Comparison of ENCODE assay signal across 8 cellular contexts in genomic region chr20:10469599-10469998, GRCh38. TPM values are rescaled to one million over a fixed set of nuclear protein-coding genes. Genes with fewer than 3 reads are reported as not detected.
DNase-seq lines count a peak whose midpoint lies in the region; ATAC-seq and TF ChIP-seq lines count a peak whose summit lies in the region.

No MANE protein-coding gene starts in this region.

- intact Hi-C loops in Panc1 (cut with micrococcal nuclease; ENCODE audit: unreplicated experiment): loop anchor here (10.0 kb wide), 1 partner anchor 805 kb away; no protein-coding TSS in a partner anchor

- H3K4me1 Mint-ChIP-seq in activated naive CD8-positive, alpha-beta T cell treated with anti-CD3 and anti-CD28 coated beads, Interleukin-2, amount 10 ng/mL, durations not matched to agents 7 days and 5 days: peaks cover 15% of the 10 kb centered on the region
- peaks cover 18% of the 10 kb centered on the region for H3K4me1 Mint-ChIP-seq in activated naive CD8-positive, alpha-beta T cell treated with anti-CD3 and anti-CD28 coated beads, Interleukin-2, amount 50 U/mL, for 24 hours
- peaks cover 3 to 5% of the 10 kb centered on the region in 2 donors for H3K4me1 Mint-ChIP-seq in effector memory CD8-positive, alpha-beta T cell (ENCODE audit: low read depth in 2 of 2)

- peak; percentile 73 for ATAC-seq in activated naive CD8-positive, alpha-beta T cell treated with anti-CD3 and anti-CD28 coated beads, Interleukin-2, amount 10 ng/mL, durations not matched to agents 7 days and 5 days (ENCODE audit: low read depth)
- ATAC-seq in activated naive CD8-positive, alpha-beta T cell treated with anti-CD3 and anti-CD28 coated beads, Interleukin-2, amount 50 U/mL, for 24 hours: no peak
- peak; percentile 65; the same call in 1 of the 2 replicates for ATAC-seq in Panc1
- peak; percentile 42 for ATAC-seq in effector memory CD8-positive, alpha-beta T cell (replicated peaks)
- ATAC-seq in GM19328 (IDR thresholded peaks at IDR 0.05; ENCODE audit: unreplicated experiment): no peak
- ATAC-seq in GM21423 (IDR thresholded peaks at IDR 0.05; ENCODE audit: unreplicated experiment): no peak

- no peaks in the 10 kb centered on the region for H3K9me3 ChIP-seq in Panc1 (ENCODE audit: control insufficient read depth, insufficient read depth, low read depth, low read length)

- H3K27me3 ChIP-seq in Panc1 (ENCODE audit: control insufficient read depth, insufficient read depth, low read length): no peaks in the 10 kb centered on the region

- in situ Hi-C loops in Panc1 (cut with HindIII; ENCODE audit: low pct_unique_long_range_greater_than_20kb, low sequenced_read_pairs): no loop called here

- H3K27ac Mint-ChIP-seq in activated naive CD8-positive, alpha-beta T cell treated with anti-CD3 and anti-CD28 coated beads, Interleukin-2, amount 10 ng/mL, durations not matched to agents 7 days and 5 days: no peak overlapping the region
- H3K27ac Mint-ChIP-seq in activated naive CD8-positive, alpha-beta T cell treated with anti-CD3 and anti-CD28 coated beads, Interleukin-2, amount 50 U/mL, for 24 hours: no peak overlapping the region
- no peak overlapping the region for H3K27ac Mint-ChIP-seq in effector memory CD8-positive, alpha-beta T cell

- no peaks in the 10 kb centered on the region for H3K4me1 ChIP-seq in Panc1 (ENCODE audit: control insufficient read depth, insufficient read depth, low read length)

- H3K27ac ChIP-seq in Panc1 (ENCODE audit: low read length): no peak overlapping the region

- H3K4me3 Mint-ChIP-seq in activated naive CD8-positive, alpha-beta T cell treated with anti-CD3 and anti-CD28 coated beads, Interleukin-2, amount 10 ng/mL, durations not matched to agents 7 days and 5 days: no peak overlapping the region
- H3K4me3 Mint-ChIP-seq in activated naive CD8-positive, alpha-beta T cell treated with anti-CD3 and anti-CD28 coated beads, Interleukin-2, amount 50 U/mL, for 24 hours: no peak overlapping the region
- H3K4me3 Mint-ChIP-seq in effector memory CD8-positive, alpha-beta T cell: no peak overlapping the region

- no TSS peak for BruUV-seq in Panc1 (replicated peaks; lab: Mats Ljungman, UMichigan)

- CTCF ChIA-PET in Panc1 (lab: Charles Lee): no interaction called here

- no peaks in the 10 kb centered on the region for H3K9me3 Mint-ChIP-seq in activated naive CD8-positive, alpha-beta T cell treated with anti-CD3 and anti-CD28 coated beads, Interleukin-2, amount 10 ng/mL, durations not matched to agents 7 days and 5 days
- H3K9me3 Mint-ChIP-seq in activated naive CD8-positive, alpha-beta T cell treated with anti-CD3 and anti-CD28 coated beads, Interleukin-2, amount 50 U/mL, for 24 hours: no peaks in the 10 kb centered on the region
- no peaks in the 10 kb centered on the region for H3K9me3 Mint-ChIP-seq in effector memory CD8-positive, alpha-beta T cell

- POLR2A ChIA-PET in activated naive CD8-positive, alpha-beta T cell treated with anti-CD3 and anti-CD28 coated beads, Interleukin-2, amount 10 ng/mL, durations not matched to agents 7 days and 5 days (lab: Charles Lee): no interaction called here
- POLR2A ChIA-PET in Panc1 (lab: Charles Lee): no interaction called here

- TF ChIP-seq CTCF in Panc1 (IDR thresholded peaks at IDR 0.05): peak; percentile 67

- no peak for DNase-seq in activated naive CD8-positive, alpha-beta T cell treated with anti-CD3 and anti-CD28 coated beads, Interleukin-2, amount 10 ng/mL, durations not matched to agents 7 days and 5 days
- no peak for DNase-seq in activated naive CD8-positive, alpha-beta T cell treated with anti-CD3 and anti-CD28 coated beads, Interleukin-2, amount 50 U/mL, for 24 hours
- DNase-seq in LoVo (ENCODE audit: low spot score) (peak; percentile 25), Panc1 (ENCODE audit: low read depth, low spot score) (peak; percentile 60), medulla oblongata (ENCODE audit: extremely low spot score) (peak; percentile 94)
- peak in 2 of 3 experiments; percentile 7 to 12 for DNase-seq in effector memory CD8-positive, alpha-beta T cell

- H3K4me3 ChIP-seq in Panc1 (ENCODE audit: low read depth in 2 of 2, low read length in 2 of 2): no peak overlapping the region

- peaks cover 10% of the 10 kb centered on the region for H3K36me3 Mint-ChIP-seq in activated naive CD8-positive, alpha-beta T cell treated with anti-CD3 and anti-CD28 coated beads, Interleukin-2, amount 10 ng/mL, durations not matched to agents 7 days and 5 days
- peaks cover 6% of the 10 kb centered on the region for H3K36me3 Mint-ChIP-seq in activated naive CD8-positive, alpha-beta T cell treated with anti-CD3 and anti-CD28 coated beads, Interleukin-2, amount 50 U/mL, for 24 hours (ENCODE audit: low read depth)
- H3K36me3 Mint-ChIP-seq in effector memory CD8-positive, alpha-beta T cell (ENCODE audit: insufficient read depth): no peaks in the 10 kb centered on the region

- H3K27me3 Mint-ChIP-seq in activated naive CD8-positive, alpha-beta T cell treated with anti-CD3 and anti-CD28 coated beads, Interleukin-2, amount 10 ng/mL, durations not matched to agents 7 days and 5 days: no peaks in the 10 kb centered on the region
- no peaks in the 10 kb centered on the region for H3K27me3 Mint-ChIP-seq in activated naive CD8-positive, alpha-beta T cell treated with anti-CD3 and anti-CD28 coated beads, Interleukin-2, amount 50 U/mL, for 24 hours
- H3K27me3 Mint-ChIP-seq in effector memory CD8-positive, alpha-beta T cell: no peaks in the 10 kb centered on the region

- H3K36me3 ChIP-seq in Panc1 (ENCODE audit: control insufficient read depth, insufficient read depth, low read length): no peaks in the 10 kb centered on the region

RNA-seq across cellular contexts. Expression of gene SLX4IP, which starts 34.5 kb away (rescaled TPM):
- total RNA-seq in activated naive CD8-positive, alpha-beta T cell treated with anti-CD3 and anti-CD28 coated beads, Interleukin-2, amount 10 ng/mL, durations not matched to agents 7 days and 5 days: 1 to 10 TPM; 7.6 to 8.5 TPM
- 5.4 TPM for total RNA-seq in Panc1 (2021; ENCODE audit: unreplicated experiment)
- 1.6 TPM for polyA plus RNA-seq in Panc1 (2012; ENCODE audit: insufficient read length)

RNA-seq across cellular contexts. Expression of gene MKKS, which starts 35.6 kb away (rescaled TPM):
- 1 to 10 TPM; 9.6 to 10.0 TPM for total RNA-seq in activated naive CD8-positive, alpha-beta T cell treated with anti-CD3 and anti-CD28 coated beads, Interleukin-2, amount 10 ng/mL, durations not matched to agents 7 days and 5 days
- total RNA-seq in Panc1 (2021; ENCODE audit: unreplicated experiment): 15.6 TPM
- 11.9 TPM for polyA plus RNA-seq in Panc1 (2012; ENCODE audit: insufficient read length)

Comparison
In these comparisons a context has a peak if more than half of its experiments do, and no peak if none do; other contexts are left out.
1. ATAC-seq: peak in activated naive CD8-positive, alpha-beta T cell treated with anti-CD3 and anti-CD28 coated beads, Interleukin-2, amount 10 ng/mL, durations not matched to agents 7 days and 5 days (single experiment), Panc1 (single experiment) and effector memory CD8-positive, alpha-beta T cell (single experiment); none in activated naive CD8-positive, alpha-beta T cell treated with anti-CD3 and anti-CD28 coated beads, Interleukin-2, amount 50 U/mL, for 24 hours (single experiment), GM19328 (single experiment) and GM21423 (single experiment).
2. DNase-seq: peak in LoVo (single experiment), Panc1 (single experiment), effector memory CD8-positive, alpha-beta T cell (2 of 3) and medulla oblongata (single experiment); none in activated naive CD8-positive, alpha-beta T cell treated with anti-CD3 and anti-CD28 coated beads, Interleukin-2, amount 10 ng/mL, durations not matched to agents 7 days and 5 days (single experiment) and activated naive CD8-positive, alpha-beta T cell treated with anti-CD3 and anti-CD28 coated beads, Interleukin-2, amount 50 U/mL, for 24 hours (single experiment).